Comparison of ENCODE assay signal across 9 cellular contexts in the genomic region with DNA sequence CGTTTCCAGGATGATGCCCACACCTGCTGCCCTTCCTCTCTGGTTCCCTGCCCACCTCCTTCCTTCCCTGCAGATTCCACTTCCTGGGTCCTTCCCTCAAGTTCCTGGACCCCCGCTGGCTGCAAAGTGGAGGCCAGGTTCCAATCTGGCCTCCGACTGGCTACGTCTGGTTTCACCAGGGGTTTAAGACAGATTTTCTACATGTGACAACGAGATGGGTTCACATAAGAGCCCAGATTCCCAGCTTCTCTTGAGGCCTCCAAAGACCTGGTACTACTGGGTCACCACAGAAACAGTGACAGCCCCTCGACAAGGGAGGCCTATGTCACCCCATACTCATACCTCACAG. TPM values are rescaled to one million over a fixed set of nuclear protein-coding genes. Genes with fewer than 3 reads are reported as not detected.
DNase-seq lines count a peak whose midpoint lies in the region; ATAC-seq and TF ChIP-seq lines count a peak whose summit lies in the region.
"Had no signal": no experiment of that assay in that cellular context is flagged by ENCODE, and none has a peak within 500 bp of the region (broad histone marks: within the 10 kb centered on the region; RNA-seq: fewer than 3 reads in every experiment).

No MANE protein-coding gene starts in this region.

- H3K9me3 Mint-ChIP-seq in dendritic cell treated with granulocyte-macrophage colony-stimulating factor and Interleukin-4, amounts not matched to agents 40 ng/mL and 50 ng/mL, for 4 days: no peaks in the 10 kb centered on the region
- no peaks in the 10 kb centered on the region for H3K9me3 Mint-ChIP-seq in neural progenitor cell

- no peak for ATAC-seq in HG02588 (IDR thresholded peaks at IDR 0.05; ENCODE audit: unreplicated experiment)

- H3K4me2 ChIP-seq in BLaER1 (peak overlapping the region; percentile 95), neural progenitor cell (no peak overlapping the region)

- peaks cover 40% of the 10 kb centered on the region for H3K79me2 ChIP-seq in neural progenitor cell (ENCODE audit: low read depth)

- DNase-seq in MG63 (no peak), neural progenitor cell (ENCODE audit: low spot score) (no peak), NCI-H1694 treated with DMSO at 0.1 percent for 48 hours (lab: John Stamatoyannopoulos, UW) (no peak), DMS 273 (lab: John Stamatoyannopoulos, UW; ENCODE audit: unreplicated experiment) (no peak), COLO829 (ENCODE audit: low spot score) (no peak)

- H3K9me3 ChIP-seq in BLaER1 (no peaks in the 10 kb centered on the region), MG63 (no peaks in the 10 kb centered on the region), neural progenitor cell (ENCODE audit: low read depth) (no peaks in the 10 kb centered on the region)

- H3K27me3 ChIP-seq in BLaER1: no peaks in the 10 kb centered on the region
- H3K27me3 ChIP-seq in MG63: no peaks in the 10 kb centered on the region
- no peaks in the 10 kb centered on the region for H3K27me3 ChIP-seq in neural progenitor cell

- H3K4me3 ChIP-seq in BLaER1: peak overlapping the region; percentile 85
- peak overlapping the region; percentile 74 for H3K4me3 ChIP-seq in MG63
- no peak overlapping the region for H3K4me3 ChIP-seq in neural progenitor cell

- peak overlapping the region; percentile 86 for H3K4me3 Mint-ChIP-seq in dendritic cell treated with granulocyte-macrophage colony-stimulating factor and Interleukin-4, amounts not matched to agents 40 ng/mL and 50 ng/mL, for 4 days
- H3K4me3 Mint-ChIP-seq in neural progenitor cell: peak overlapping the region; percentile 87

- H2AFZ ChIP-seq in neural progenitor cell (replicated peaks): no peak overlapping the region

- H3K27me3 Mint-ChIP-seq in dendritic cell treated with granulocyte-macrophage colony-stimulating factor and Interleukin-4, amounts not matched to agents 40 ng/mL and 50 ng/mL, for 4 days: no peaks in the 10 kb centered on the region
- peaks cover 6% of the 10 kb centered on the region for H3K27me3 Mint-ChIP-seq in neural progenitor cell (ENCODE audit: insufficient read depth, low read depth)

- H3K27ac Mint-ChIP-seq in dendritic cell treated with granulocyte-macrophage colony-stimulating factor and Interleukin-4, amounts not matched to agents 40 ng/mL and 50 ng/mL, for 4 days: peak overlapping the region; percentile 77
- peak overlapping the region; percentile 46 for H3K27ac Mint-ChIP-seq in neural progenitor cell

- intact Hi-C loops in dendritic cell treated with granulocyte-macrophage colony-stimulating factor and Interleukin-4, amounts not matched to agents 40 ng/mL and 50 ng/mL, for 4 days (cut with micrococcal nuclease): loop anchor here (5.0 kb wide), 2 partner anchors 103 to 288 kb away; a partner anchor contains a TSS

- H4K20me1 ChIP-seq in BLaER1 (peaks cover 50% of the 10 kb centered on the region), neural progenitor cell (ENCODE audit: low read depth) (peaks cover 55% of the 10 kb centered on the region)

- H3K4me1 ChIP-seq in BLaER1 (peaks cover 61% of the 10 kb centered on the region), neural progenitor cell (peaks cover 28% of the 10 kb centered on the region)

- H3K9ac ChIP-seq in BLaER1 (peak overlapping the region; percentile 90), neural progenitor cell (no peak overlapping the region)

- no peak for TF ChIP-seq CTCF in neural progenitor cell (IDR thresholded peaks at IDR 0.05)

- H3F3A ChIP-seq in neural progenitor cell (ENCODE audit: low read depth): peaks cover 34% of the 10 kb centered on the region

- peaks cover 50% of the 10 kb centered on the region for H3K4me1 Mint-ChIP-seq in dendritic cell treated with granulocyte-macrophage colony-stimulating factor and Interleukin-4, amounts not matched to agents 40 ng/mL and 50 ng/mL, for 4 days (ENCODE audit: low read depth)
- peaks cover 32% of the 10 kb centered on the region for H3K4me1 Mint-ChIP-seq in neural progenitor cell

- H3K36me3 ChIP-seq in BLaER1 (peaks cover 23% of the 10 kb centered on the region), MG63 (peaks cover 54% of the 10 kb centered on the region), neural progenitor cell (no peaks in the 10 kb centered on the region)

- peaks cover 39% of the 10 kb centered on the region for H3K36me3 Mint-ChIP-seq in dendritic cell treated with granulocyte-macrophage colony-stimulating factor and Interleukin-4, amounts not matched to agents 40 ng/mL and 50 ng/mL, for 4 days (ENCODE audit: low read depth)
- peaks cover 8% of the 10 kb centered on the region for H3K36me3 Mint-ChIP-seq in neural progenitor cell

- peak overlapping the region; percentile 84 for H3K27ac ChIP-seq in BLaER1
- H3K27ac ChIP-seq in neural progenitor cell: no peak overlapping the region

RNA-seq across cellular contexts. Expression of a gene that starts 2.1 kb away (rescaled TPM):
- 149 and 238 TPM in 2 replicates for total RNA-seq in MG63 (2014; rRNA removed; shearing (Covaris generic); ENCODE audit: low replicate concordance)
- 32.1 and 52.9 TPM in 2 replicates for total RNA-seq in neural progenitor cell (ENCODE audit: low replicate concordance)

RNA-seq across cellular contexts. Expression of a gene that starts 10.8 kb away (rescaled TPM):
- 1.7 TPM in 1 of 2 replicates, not detected in the other for total RNA-seq in MG63 (2014; rRNA removed; shearing (Covaris generic); ENCODE audit: low replicate concordance)
- total RNA-seq in neural progenitor cell (ENCODE audit: low replicate concordance): 0.81 TPM in 1 of 2 replicates, not detected in the other
- total RNA-seq: SK-MEL-5 had no signal

RNA-seq across cellular contexts. Expression of a gene that starts 16.1 kb away (rescaled TPM):
- 484 and 538 TPM in 2 replicates for total RNA-seq in MG63 (2014; rRNA removed; shearing (Covaris generic); ENCODE audit: low replicate concordance)
- 27.6 and 55.0 TPM in 2 replicates for total RNA-seq in neural progenitor cell (ENCODE audit: low replicate concordance)

RNA-seq across cellular contexts. Expression of a gene that starts 54.0 kb away (rescaled TPM):
- total RNA-seq in MG63 (2014; rRNA removed; shearing (Covaris generic); ENCODE audit: low replicate concordance): 25.5 and 30.6 TPM in 2 replicates
- total RNA-seq in neural progenitor cell (ENCODE audit: low replicate concordance): 68.5 and 73.5 TPM in 2 replicates
